ENCODE assay signal across 1 cellular context in genomic region chr11:125625225-125625593, GRCh38.
TF ChIP-seq lines count a peak whose summit lies in the region.

No MANE protein-coding gene starts in this region.

TF ChIP-seq in GM12878, 131 proteins besides CTCF, POLR2A, EP300 and RAD21:
- TF ChIP-seq KDM1A (IDR thresholded peaks at IDR 0.05; ENCODE audit: borderline replicate concordance) (no peak), CHD2 (IDR thresholded peaks at IDR 0.05; ENCODE audit: borderline replicate concordance, low read depth, low read length) (no peak), BHLHE40 (IDR thresholded peaks at IDR 0.05; ENCODE audit: borderline replicate concordance in 1 of 2, low read depth in 2 of 2, low read length in 1 of 2) (no peak), IRF3 (IDR thresholded peaks at IDR 0.05) (no peak), MYC (IDR thresholded peaks at IDR 0.05; ENCODE audit: insufficient read depth, insufficient read length, insufficient replicate concordance, low read length, severe bottlenecking) (no peak), NKRF (conservative IDR thresholded peaks at IDR 0.05) (no peak), POU2F2 (IDR thresholded peaks at IDR 0.05; ENCODE audit: borderline replicate concordance, low read depth, low read length) (peak; percentile 33; the same call in 1 of the 3 replicates), SMAD1 (IDR thresholded peaks at IDR 0.05; ENCODE audit: low read depth, partially characterized antibody) (no peak), HDAC2 (IDR thresholded peaks at IDR 0.05) (no peak), TCF3 (IDR thresholded peaks at IDR 0.05; ENCODE audit: borderline replicate concordance, insufficient read depth, low read depth, low read length) (no peak; the same call in 1 of the 2 replicates), ZNF592 (IDR thresholded peaks at IDR 0.05) (no peak), MTA3 (IDR thresholded peaks at IDR 0.05; ENCODE audit: borderline replicate concordance, low read length) (0 out of 2 replicates have a peak, but pooled peaks have one; percentile 50), CHD4 (IDR thresholded peaks at IDR 0.05) (no peak), RCOR1 (conservative IDR thresholded peaks at IDR 0.05; ENCODE audit: low read depth, low read length) (no peak), USF2 (IDR thresholded peaks at IDR 0.05; ENCODE audit: borderline replicate concordance, low read depth, low read length) (no peak), STAT3 (IDR thresholded peaks at IDR 0.05; ENCODE audit: low read depth, low read length) (no peak), CHD1 (IDR thresholded peaks at IDR 0.05; ENCODE audit: low read depth, low read length) (no peak)
- TF ChIP-seq, protein P1, sequence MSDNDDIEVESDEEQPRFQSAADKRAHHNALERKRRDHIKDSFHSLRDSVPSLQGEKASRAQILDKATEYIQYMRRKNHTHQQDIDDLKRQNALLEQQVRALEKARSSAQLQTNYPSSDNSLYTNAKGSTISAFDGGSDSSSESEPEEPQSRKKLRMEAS (IDR thresholded peaks at IDR 0.05; ENCODE audit: low read depth, low read length) = peak; percentile 35; the same call in 1 of the 2 replicates
- TF ChIP-seq, protein P2, sequence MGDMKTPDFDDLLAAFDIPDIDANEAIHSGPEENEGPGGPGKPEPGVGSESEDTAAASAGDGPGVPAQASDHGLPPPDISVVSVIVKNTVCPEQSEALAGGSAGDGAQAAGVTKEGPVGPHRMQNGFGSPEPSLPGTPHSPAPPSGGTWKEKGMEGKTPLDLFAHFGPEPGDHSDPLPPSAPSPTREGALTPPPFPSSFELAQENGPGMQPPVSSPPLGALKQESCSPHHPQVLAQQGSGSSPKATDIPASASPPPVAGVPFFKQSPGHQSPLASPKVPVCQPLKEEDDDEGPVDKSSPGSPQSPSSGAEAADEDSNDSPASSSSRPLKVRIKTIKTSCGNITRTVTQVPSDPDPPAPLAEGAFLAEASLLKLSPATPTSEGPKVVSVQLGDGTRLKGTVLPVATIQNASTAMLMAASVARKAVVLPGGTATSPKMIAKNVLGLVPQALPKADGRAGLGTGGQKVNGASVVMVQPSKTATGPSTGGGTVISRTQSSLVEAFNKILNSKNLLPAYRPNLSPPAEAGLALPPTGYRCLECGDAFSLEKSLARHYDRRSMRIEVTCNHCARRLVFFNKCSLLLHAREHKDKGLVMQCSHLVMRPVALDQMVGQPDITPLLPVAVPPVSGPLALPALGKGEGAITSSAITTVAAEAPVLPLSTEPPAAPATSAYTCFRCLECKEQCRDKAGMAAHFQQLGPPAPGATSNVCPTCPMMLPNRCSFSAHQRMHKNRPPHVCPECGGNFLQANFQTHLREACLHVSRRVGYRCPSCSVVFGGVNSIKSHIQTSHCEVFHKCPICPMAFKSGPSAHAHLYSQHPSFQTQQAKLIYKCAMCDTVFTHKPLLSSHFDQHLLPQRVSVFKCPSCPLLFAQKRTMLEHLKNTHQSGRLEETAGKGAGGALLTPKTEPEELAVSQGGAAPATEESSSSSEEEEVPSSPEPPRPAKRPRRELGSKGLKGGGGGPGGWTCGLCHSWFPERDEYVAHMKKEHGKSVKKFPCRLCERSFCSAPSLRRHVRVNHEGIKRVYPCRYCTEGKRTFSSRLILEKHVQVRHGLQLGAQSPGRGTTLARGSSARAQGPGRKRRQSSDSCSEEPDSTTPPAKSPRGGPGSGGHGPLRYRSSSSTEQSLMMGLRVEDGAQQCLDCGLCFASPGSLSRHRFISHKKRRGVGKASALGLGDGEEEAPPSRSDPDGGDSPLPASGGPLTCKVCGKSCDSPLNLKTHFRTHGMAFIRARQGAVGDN (IDR thresholded peaks at IDR 0.05) = peak; percentile 79; the same call in 1 of the 2 replicates
- TF ChIP-seq, protein P3, sequence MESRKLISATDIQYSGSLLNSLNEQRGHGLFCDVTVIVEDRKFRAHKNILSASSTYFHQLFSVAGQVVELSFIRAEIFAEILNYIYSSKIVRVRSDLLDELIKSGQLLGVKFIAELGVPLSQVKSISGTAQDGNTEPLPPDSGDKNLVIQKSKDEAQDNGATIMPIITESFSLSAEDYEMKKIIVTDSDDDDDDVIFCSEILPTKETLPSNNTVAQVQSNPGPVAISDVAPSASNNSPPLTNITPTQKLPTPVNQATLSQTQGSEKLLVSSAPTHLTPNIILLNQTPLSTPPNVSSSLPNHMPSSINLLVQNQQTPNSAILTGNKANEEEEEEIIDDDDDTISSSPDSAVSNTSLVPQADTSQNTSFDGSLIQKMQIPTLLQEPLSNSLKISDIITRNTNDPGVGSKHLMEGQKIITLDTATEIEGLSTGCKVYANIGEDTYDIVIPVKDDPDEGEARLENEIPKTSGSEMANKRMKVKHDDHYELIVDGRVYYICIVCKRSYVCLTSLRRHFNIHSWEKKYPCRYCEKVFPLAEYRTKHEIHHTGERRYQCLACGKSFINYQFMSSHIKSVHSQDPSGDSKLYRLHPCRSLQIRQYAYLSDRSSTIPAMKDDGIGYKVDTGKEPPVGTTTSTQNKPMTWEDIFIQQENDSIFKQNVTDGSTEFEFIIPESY (IDR thresholded peaks at IDR 0.05) = no peak
